8 cellular contexts compared by ENCODE assay signal in genomic region chr4:100093091-100093866, GRCh38.
DNase-seq lines count a peak whose midpoint lies in the region; ATAC-seq, FAIRE-seq and TF ChIP-seq lines count a peak whose summit lies in the region.

No MANE protein-coding gene starts in this region.

- H3K4me1 ChIP-seq in kidney (ENCODE audit: control insufficient read depth in 1 of 2, insufficient read depth in 1 of 2, low read depth in 1 of 2, low read length in 2 of 2), result peaks cover 0 to 14% of the 10 kb centered on the region in 2 donors

- no peaks in the 10 kb centered on the region for H3K36me3 ChIP-seq in kidney (ENCODE audit: control insufficient read depth in 1 of 2, insufficient read depth in 2 of 2, low read length in 2 of 2)

- TF ChIP-seq CTCF in AG10803 (conservative IDR thresholded peaks at IDR 0.05; ENCODE audit: low read length) (peak; percentile 81), kidney (IDR thresholded peaks at IDR 0.05; ENCODE audit: borderline replicate concordance, extremely low read depth, insufficient read depth) (peak; percentile 53)

- intact Hi-C loops in kidney (cut with DNase I), result no loop called here

- H3K9me3 ChIP-seq in kidney (ENCODE audit: control insufficient read depth in 1 of 2, low read length in 2 of 2), result no peaks in the 10 kb centered on the region

- peak overlapping the region; percentile 87 for H3K27ac ChIP-seq in caudate nucleus (ENCODE audit: low read depth, low read length)
- peak overlapping the region; percentile 45 to 59 for H3K27ac ChIP-seq in kidney (ENCODE audit: low read depth in 2 of 2, low read length in 2 of 2)

- peak overlapping the region in 1 of 2 donors; percentile 42 for H3K9ac ChIP-seq in kidney (ENCODE audit: low read length in 2 of 2)

- FAIRE-seq in kidney (lab: Jason Lieb, UNC), result peak; percentile 54

- ATAC-seq in GM19025 (IDR thresholded peaks at IDR 0.05; ENCODE audit: low read depth, unreplicated experiment), result peak; percentile 81
- ATAC-seq in HG03196 (IDR thresholded peaks at IDR 0.05; ENCODE audit: unreplicated experiment), result peak; percentile 82

- DNase-seq in AG10803 (ENCODE audit: low read depth) (peak; percentile 84), NCI-H2227 treated with DMSO at 0.1 percent for 48 hours (lab: John Stamatoyannopoulos, UW) (peak; percentile 47), caudate nucleus (lab: John Stamatoyannopoulos, UW) (peak in 57 of 61 donors; percentile 2 to 94 (median 65)), kidney (peak; percentile 89)
- peak; percentile 43 to 80 (median 63) for DNase-seq in activated CD4-positive, CD25-positive, alpha-beta regulatory T cell (lab: John Stamatoyannopoulos, UW)
- DNase-seq in stimulated activated CD4-positive, alpha-beta T cell treated with anti-CD3 and anti-CD28 coated beads, Interleukin-1b, Interleukin-23, amount 100 ng/mL, for 4 hours (ENCODE audit: low read depth in 2 of 2), result peak; percentile 59 to 69

- no peak overlapping the region for H3K4me3 ChIP-seq in AG10803 (ENCODE audit: low read length)
- H3K4me3 ChIP-seq in kidney (ENCODE audit: low read length in 2 of 2), result no peak overlapping the region
